In genomic region chr11:27397619-27398412, GRCh38 we compare ENCODE assay signal across 16 cellular contexts. TPM values are rescaled to one million over a fixed set of nuclear protein-coding genes. Genes with fewer than 3 reads are reported as not detected.
DNase-seq lines count a peak whose midpoint lies in the region; ATAC-seq and TF ChIP-seq lines count a peak whose summit lies in the region.
"Had no signal": no experiment of that assay in that cellular context is flagged by ENCODE, and none has a peak within 500 bp of the region (broad histone marks: within the 10 kb centered on the region; RNA-seq: fewer than 3 reads in every experiment).

No MANE protein-coding gene starts in this region.

- TF ChIP-seq CTCF in A673 (conservative IDR thresholded peaks at IDR 0.05; ENCODE audit: low read depth, low read length) (no peak), body of pancreas (IDR thresholded peaks at IDR 0.05) (peak in 3 of 7 experiments; percentile 6 to 23 (median 9)), upper lobe of right lung (IDR thresholded peaks at IDR 0.05) (no peak)

- H3K4me3 ChIP-seq in A673 (ENCODE audit: low read depth, low read length, poor library complexity, severe bottlenecking), result no peak overlapping the region
- H3K4me3 ChIP-seq in body of pancreas, result no peak overlapping the region
- no peak overlapping the region for H3K4me3 ChIP-seq in mucosa of rectum (ENCODE audit: low read length in 2 of 2)
- no peak overlapping the region for H3K4me3 ChIP-seq in upper lobe of right lung

- H3K4me3 Mint-ChIP-seq in immature natural killer cell, result no peak overlapping the region
- H3K4me3 Mint-ChIP-seq: natural killer cell treated with Interleukin-12 subunit alpha and Interleukin-12 subunit beta and Interleukin-15 and Interleukin-18, amount 100 ng/mL, for 72 hours; T-helper 17 cell had no signal

- no peaks in the 10 kb centered on the region for H3K4me1 Mint-ChIP-seq in immature natural killer cell
- H3K4me1 Mint-ChIP-seq: T-helper 17 cell had no signal

- H3K9ac ChIP-seq in mucosa of rectum (ENCODE audit: low read depth in 1 of 2, low read length in 2 of 2), result no peak overlapping the region

- no peaks in the 10 kb centered on the region for H3K27me3 ChIP-seq in A673 (replicated peaks; ENCODE audit: insufficient read depth, low read depth, low read length, poor library complexity)
- H3K27me3 ChIP-seq in body of pancreas, result no peaks in the 10 kb centered on the region
- H3K27me3 ChIP-seq in mucosa of rectum (ENCODE audit: control insufficient read depth in 2 of 2, insufficient read depth in 2 of 2, low read length in 2 of 2), result no peaks in the 10 kb centered on the region
- H3K27me3 ChIP-seq in upper lobe of right lung, result no peaks in the 10 kb centered on the region

- no peaks in the 10 kb centered on the region for H3K9me3 ChIP-seq in A673 (ENCODE audit: low read depth, low read length, poor library complexity, severe bottlenecking)
- H3K9me3 ChIP-seq in body of pancreas, result no peaks in the 10 kb centered on the region
- H3K9me3 ChIP-seq in mucosa of rectum (ENCODE audit: control insufficient read depth in 2 of 2, low read length in 2 of 2), result no peaks in the 10 kb centered on the region
- H3K9me3 ChIP-seq in upper lobe of right lung, result no peaks in the 10 kb centered on the region

- H3K27ac Mint-ChIP-seq in immature natural killer cell, result no peak overlapping the region
- H3K27ac Mint-ChIP-seq: natural killer cell treated with Interleukin-12 subunit alpha and Interleukin-12 subunit beta and Interleukin-15 and Interleukin-18, amount 100 ng/mL, for 72 hours; T-helper 17 cell had no signal

- TF ChIP-seq POLR2A in body of pancreas (IDR thresholded peaks at IDR 0.05), result no peak

- H3K4me1 ChIP-seq in A673 (ENCODE audit: insufficient read depth, low read length, poor library complexity, severe bottlenecking) (peaks cover 32% of the 10 kb centered on the region), body of pancreas (peaks cover 80% of the 10 kb centered on the region), mucosa of rectum (ENCODE audit: control insufficient read depth in 2 of 2, insufficient read depth in 2 of 2, low read length in 2 of 2) (peaks cover 38 to 69% of the 10 kb centered on the region in 2 donors), upper lobe of right lung (peaks cover 7% of the 10 kb centered on the region)

- H3K27me3 Mint-ChIP-seq in immature natural killer cell (ENCODE audit: low read depth in 3 of 3), result no peaks in the 10 kb centered on the region

- intact Hi-C loops in A673 (cut with micrococcal nuclease; ENCODE audit: unreplicated experiment) (no loop called here), body of pancreas (cut with DNase I) (no loop called here), upper lobe of right lung (cut with DNase I) (no loop called here)

- CTCF ChIA-PET in A673 (lab: Charles Lee), result no interaction called here

- DNase-seq in A673 (ENCODE audit: low spot score), result peak; percentile 90
- peak; percentile 32 for DNase-seq in G401 (ENCODE audit: low spot score)
- DNase-seq in body of pancreas, result no peak
- no peak for DNase-seq in T-helper 2 cell
- no peak for DNase-seq in upper lobe of right lung
- no peak for DNase-seq in immature natural killer cell
- DNase-seq in NCI-H1694 (lab: John Stamatoyannopoulos, UW), result no peak
- DNase-seq: activated CD4-positive, CD25-positive, alpha-beta regulatory T cell treated with anti-CD3 and anti-CD28 coated beads, Interleukin-2, amount 50 U/mL, for 72 hours; activated gamma-delta T cell treated with Interleukin-2 at 50 U/mL for 16 hours; aorta; HCEC 1CT; NCI-H146; right cardiac atrium; T-helper 17 cell had no signal

- ATAC-seq in body of pancreas, result no peak
- no peak for ATAC-seq in upper lobe of right lung
- ATAC-seq: natural killer cell treated with Interleukin-12 subunit alpha and Interleukin-12 subunit beta and Interleukin-15 and Interleukin-18, amount 100 ng/mL, for 72 hours; right cardiac atrium; T-helper 17 cell had no signal

- POLR2A ChIA-PET in A673 (lab: Charles Lee; ENCODE audit: low non-redundant PET), result no interaction called here

- H3K9me3 Mint-ChIP-seq in immature natural killer cell, result peaks cover 0 to 1% (median 0%) of the 10 kb centered on the region in 6 donors
- H3K9me3 Mint-ChIP-seq: natural killer cell treated with Interleukin-12 subunit alpha and Interleukin-12 subunit beta and Interleukin-15 and Interleukin-18, amount 100 ng/mL, for 72 hours had no signal

- H3K36me3 ChIP-seq in A673 (ENCODE audit: insufficient read depth, low read length, poor library complexity, severe bottlenecking) (no peaks in the 10 kb centered on the region), body of pancreas (replicated peaks in 1 of 2; ENCODE audit: insufficient read depth in 1 of 2, low read depth in 2 of 2) (no peaks in the 10 kb centered on the region), mucosa of rectum (ENCODE audit: control insufficient read depth in 2 of 2, insufficient read depth in 2 of 2, low read length in 2 of 2) (no peaks in the 10 kb centered on the region), upper lobe of right lung (no peaks in the 10 kb centered on the region)

- in situ Hi-C loops in G401 (cut with HindIII; ENCODE audit: low sequenced_read_pairs), result no loop called here

- H3K36me3 Mint-ChIP-seq in immature natural killer cell, result no peaks in the 10 kb centered on the region
- H3K36me3 Mint-ChIP-seq: natural killer cell treated with Interleukin-12 subunit alpha and Interleukin-12 subunit beta and Interleukin-15 and Interleukin-18, amount 100 ng/mL, for 72 hours had no signal

- no TSS peak for BruUV-seq in A673 (replicated peaks; lab: Mats Ljungman, UMichigan)

- H3K27ac ChIP-seq in A673 (ENCODE audit: low read depth, low read length, poor library complexity, severe bottlenecking) (peak overlapping the region; percentile 11), body of pancreas (peak overlapping the region; percentile 51 to 90 (median 73)), mucosa of rectum (ENCODE audit: low read depth in 2 of 2, low read length in 2 of 2) (peak overlapping the region; percentile 60 to 80), upper lobe of right lung (no peak overlapping the region)

- WGBS in body of pancreas, 2 donors, result 35 to 40% methylated on average over 9 of the region's 9 CpGs

RNA-seq across cellular contexts. Expression of gene CCDC34, which starts 34.8 kb away (rescaled TPM):
- total RNA-seq in A673 (2021) (101 and 105 TPM in 2 replicates), body of pancreas (1 to 10 TPM; 3.6 to 5.9 TPM), upper lobe of right lung (1.6 TPM)
- total RNA-seq in G401 (2014; rRNA removed; shearing (Covaris generic)), result 6.0 and 8.2 TPM in 2 replicates
- 1 to 10 TPM; 1.3 to 1.6 (median 1.4) TPM for polyA plus RNA-seq in immature natural killer cell

Comparison
In these comparisons a context has a peak if more than half of its experiments do, and no peak if none do; other contexts are left out.
1. DNase-seq: peak in A673 (single experiment) and G401 (single experiment); none in body of pancreas (0 of 4), T-helper 2 cell (0 of 5), upper lobe of right lung (single experiment), immature natural killer cell (0 of 3) and NCI-H1694 (single experiment).
2. RNA of gene CCDC34, which starts 34.8 kb away (total RNA-seq): 101 to 105 TPM in A673; 6.0 to 8.2 TPM in G401, 3.6 to 5.9 TPM in body of pancreas and 1.6 TPM in upper lobe of right lung (single experiment); every median in the first group is over 10 times any median in the second.